Comparison of ENCODE assay signal across 35 cellular contexts in genomic region chr1:17316704-17317103, GRCh38. TPM values are rescaled to one million over a fixed set of nuclear protein-coding genes. Genes with fewer than 3 reads are reported as not detected.
"Had no signal": no experiment of that assay in that cellular context is flagged by ENCODE, and none has a peak within 500 bp of the region (broad histone marks: within the 10 kb centered on the region; RNA-seq: fewer than 3 reads in every experiment).

No MANE protein-coding gene starts in this region.

- FAIRE-seq: endometrium, endothelial cell of umbilical vein had no signal

- H3K4me3 ChIP-seq: ascending aorta, breast epithelium, cardiac muscle cell, colonic mucosa, esophagus squamous epithelium, gastroesophageal sphincter had no signal

- H3K4me1 ChIP-seq: ascending aorta, breast epithelium, colonic mucosa, esophagus squamous epithelium, gastroesophageal sphincter had no signal

- H3K27ac ChIP-seq: ascending aorta, breast epithelium, cardiac muscle cell, colonic mucosa, epithelial cell of prostate, esophagus squamous epithelium, gastroesophageal sphincter had no signal

- H3K9me3 ChIP-seq: ascending aorta, colonic mucosa had no signal

- DNase-seq: activated CD4-positive, alpha-beta memory T cell treated with anti-CD3 and anti-CD28 coated beads, Interleukin-2, amount 10 ng/mL, durations not matched to agents 7 days and 5 days; activated CD4-positive, alpha-beta T cell treated with anti-CD3 and anti-CD28 coated beads for 1 hour; activated CD4-positive, alpha-beta T cell treated with anti-CD3 and anti-CD28 coated beads for 4 hours; activated CD4-positive, alpha-beta T cell treated with anti-CD3 and anti-CD28 coated beads, Interleukin-2, amount 10 ng/mL, durations not matched to agents 7 days and 5 days; activated CD4-positive, alpha-beta T cell treated with anti-CD3 and anti-CD28 coated beads, Interleukin-2, amount 50 U/mL, for 4 hours; activated CD8-positive, alpha-beta memory T cell treated with anti-CD3 and anti-CD28 coated beads, Interleukin-2, amount 50 U/mL, for 48 hours; activated gamma-delta T cell; activated naive CD4-positive, alpha-beta T cell; activated naive CD4-positive, alpha-beta T cell treated with anti-CD3 and anti-CD28 coated beads, Interleukin-2, amount 10 ng/mL, durations not matched to agents 7 days and 5 days; activated naive CD8-positive, alpha-beta T cell treated with anti-CD3 and anti-CD28 coated beads, Interleukin-2, amount 10 ng/mL, durations not matched to agents 7 days and 5 days; activated T-cell treated with anti-CD3 and anti-CD28 coated beads for 4 hours; activated T-cell treated with anti-CD3 and anti-CD28 coated beads, Interleukin-2, amount 50 U/mL, for 24 hours; activated T-cell treated with anti-CD3 and anti-CD28 coated beads, Interleukin-2, amount 50 U/mL, for 72 hours; central memory CD4-positive, alpha-beta T cell; cerebellar nuclear complex; colonic mucosa; effector CD8-positive, alpha-beta T cell; esophagus squamous epithelium; foreskin melanocyte; T-helper 1 cell; T-helper 17 cell; T1000 had no signal

- ATAC-seq: activated naive CD4-positive, alpha-beta T cell treated with anti-CD3 and anti-CD28 coated beads, Interleukin-2, amount 50 U/mL, for 72 hours; activated T-cell treated with anti-CD3 and anti-CD28 coated beads, Interleukin-2, amount 50 U/mL, for 72 hours; gastroesophageal sphincter; T-helper 17 cell had no signal

- H3K36me3 ChIP-seq: ascending aorta, breast epithelium, cardiac muscle cell, colonic mucosa, esophagus squamous epithelium, gastroesophageal sphincter had no signal

- H3K27me3 ChIP-seq: ascending aorta, breast epithelium, cardiac muscle cell, colonic mucosa had no signal

RNA-seq across cellular contexts. Expression of gene PADI4, which starts 8.7 kb away (rescaled TPM):
- total RNA-seq: activated CD4-positive, alpha-beta memory T cell treated with anti-CD3 and anti-CD28 coated beads, Interleukin-2, amount 10 ng/mL, durations not matched to agents 7 days and 5 days; ascending aorta; cardiac muscle cell; colonic mucosa; dermis microvascular lymphatic vessel endothelial cell; endothelial cell of umbilical vein; esophagus squamous epithelium; fibroblast of lung; fibroblast of villous mesenchyme; glomerular endothelial cell had no signal
- polyA plus RNA-seq: cardiac muscle cell, endothelial cell of umbilical vein, fibroblast of lung had no signal

RNA-seq across cellular contexts. Expression of gene PADI6, which starts 55.3 kb away (rescaled TPM):
- total RNA-seq: activated naive CD4-positive, alpha-beta T cell treated with anti-CD3 and anti-CD28 coated beads, Interleukin-2, amount 50 U/mL, for 72 hours; activated naive CD8-positive, alpha-beta T cell treated with anti-CD3 and anti-CD28 coated beads, Interleukin-2, amount 10 ng/mL, durations not matched to agents 7 days and 5 days; activated T-cell treated with anti-CD3 and anti-CD28 coated beads, Interleukin-2, amount 50 U/mL, for 72 hours; ascending aorta; breast epithelium; cardiac muscle cell; colonic mucosa; dermis microvascular lymphatic vessel endothelial cell; endothelial cell of umbilical vein; esophagus squamous epithelium; fibroblast of lung; fibroblast of villous mesenchyme; gastroesophageal sphincter; glomerular endothelial cell had no signal
- polyA plus RNA-seq: cardiac muscle cell, endothelial cell of umbilical vein, esophagus, fibroblast of lung had no signal
